10 cellular contexts compared by ENCODE assay signal in genomic region chr9:113154471-113154870, GRCh38. TPM values are rescaled to one million over a fixed set of nuclear protein-coding genes. Genes with fewer than 3 reads are reported as not detected.
DNase-seq lines count a peak whose midpoint lies in the region; ATAC-seq and TF ChIP-seq lines count a peak whose summit lies in the region.
"Had no signal": no experiment of that assay in that cellular context is flagged by ENCODE, and none has a peak within 500 bp of the region (broad histone marks: within the 10 kb centered on the region; RNA-seq: fewer than 3 reads in every experiment).

No MANE protein-coding gene starts in this region.

- no peak overlapping the region for H2BK120ac ChIP-seq in mesenchymal stem cell (ENCODE audit: low read depth, low read length)

- POLR2A ChIA-PET in MCF 10A (lab: Yijun Ruan, JAX): interaction anchor here (0.6 to 4.1 kb wide), 4 partner anchors 8 to 66 kb away, joined by 3 to 38 read pairs (median 10); partner anchors contain the start of genes FKBP15 and SLC31A1

- H3K27me3 Mint-ChIP-seq in stimulated activated naive CD8-positive, alpha-beta T cell treated with anti-CD3 and anti-CD28 coated beads, Interleukin-15, Interleukin-2, amounts not matched to agents 100 ng/mL and 50 ng/mL, for 24 hours: no peaks in the 10 kb centered on the region
- no peaks in the 10 kb centered on the region for H3K27me3 Mint-ChIP-seq in stimulated activated naive CD8-positive, alpha-beta T cell treated with anti-CD3 and anti-CD28 coated beads, Interleukin-15, amount 100 ng/mL, for 72 hours
- H3K27me3 Mint-ChIP-seq in MCF 10A (ENCODE audit: insufficient read depth, unreplicated experiment): no peaks in the 10 kb centered on the region

- H3K9ac ChIP-seq in mesenchymal stem cell (ENCODE audit: low read length): peak overlapping the region; percentile 81
- H3K9ac ChIP-seq: KMS-11 had no signal

- H3K9me3 Mint-ChIP-seq in stimulated activated naive CD8-positive, alpha-beta T cell treated with anti-CD3 and anti-CD28 coated beads, Interleukin-15, Interleukin-2, amounts not matched to agents 100 ng/mL and 50 ng/mL, for 24 hours: no peaks in the 10 kb centered on the region
- H3K9me3 Mint-ChIP-seq in stimulated activated naive CD8-positive, alpha-beta T cell treated with anti-CD3 and anti-CD28 coated beads, Interleukin-15, amount 100 ng/mL, for 72 hours: no peaks in the 10 kb centered on the region
- no peaks in the 10 kb centered on the region for H3K9me3 Mint-ChIP-seq in MCF 10A (ENCODE audit: unreplicated experiment)

- H3K23ac ChIP-seq in mesenchymal stem cell (ENCODE audit: low read length in 2 of 2): no peak overlapping the region

- H2BK12ac ChIP-seq in mesenchymal stem cell (ENCODE audit: low read length in 2 of 2): no peak overlapping the region

- peaks cover 7% of the 10 kb centered on the region for H3K79me1 ChIP-seq in mesenchymal stem cell (replicated peaks; ENCODE audit: low read length, poor library complexity, severe bottlenecking)

- no peak for ATAC-seq in stimulated activated naive CD8-positive, alpha-beta T cell treated with anti-CD3 and anti-CD28 coated beads, Interleukin-15, amount 100 ng/mL, for 72 hours
- ATAC-seq in GM18861 (IDR thresholded peaks at IDR 0.05; ENCODE audit: unreplicated experiment) (no peak), HG03280 (IDR thresholded peaks at IDR 0.05; ENCODE audit: unreplicated experiment) (no peak)

- peak overlapping the region; percentile 49 for H2BK5ac ChIP-seq in mesenchymal stem cell (ENCODE audit: low read depth, low read length, poor library complexity, severe bottlenecking)

- H4K8ac ChIP-seq in mesenchymal stem cell (ENCODE audit: low read length): no peak overlapping the region

- H3K9me3 ChIP-seq in mesenchymal stem cell (ENCODE audit: control insufficient read depth, low read length): no peaks in the 10 kb centered on the region
- H3K9me3 ChIP-seq: BE2C had no signal

- no peak overlapping the region for H3K18ac ChIP-seq in mesenchymal stem cell (ENCODE audit: low read depth in 1 of 2, low read length in 2 of 2)

- peaks cover 32% of the 10 kb centered on the region for H3K4me1 Mint-ChIP-seq in stimulated activated naive CD8-positive, alpha-beta T cell treated with anti-CD3 and anti-CD28 coated beads, Interleukin-15, Interleukin-2, amounts not matched to agents 100 ng/mL and 50 ng/mL, for 24 hours (ENCODE audit: low read depth)
- peaks cover 49% of the 10 kb centered on the region for H3K4me1 Mint-ChIP-seq in stimulated activated naive CD8-positive, alpha-beta T cell treated with anti-CD3 and anti-CD28 coated beads, Interleukin-15, amount 100 ng/mL, for 72 hours
- H3K4me1 Mint-ChIP-seq in MCF 10A (ENCODE audit: insufficient read depth, unreplicated experiment): peaks cover 34% of the 10 kb centered on the region

- H2AK5ac ChIP-seq in mesenchymal stem cell (ENCODE audit: low read length, severe bottlenecking): no peak overlapping the region

- CTCF ChIA-PET in MCF 10A (lab: Yijun Ruan, JAX): interaction anchor here (0.6 kb wide), 1 partner anchor 245 kb away, joined by 3 read pairs; no protein-coding TSS in a partner anchor

- H3K4me1 ChIP-seq in mesenchymal stem cell (ENCODE audit: control insufficient read depth, insufficient read depth, low read depth, low read length): peaks cover 12% of the 10 kb centered on the region

- H3K36me3 ChIP-seq in mesenchymal stem cell (ENCODE audit: control insufficient read depth in 1 of 2, insufficient read depth in 2 of 2, low read depth in 1 of 2, low read length in 2 of 2): peaks cover 13 to 58% of the 10 kb centered on the region in 2 experiments
- H3K36me3 ChIP-seq: BE2C had no signal

- no peaks in the 10 kb centered on the region for H3K27me3 ChIP-seq in mesenchymal stem cell (ENCODE audit: control insufficient read depth in 1 of 2, insufficient read depth in 1 of 2, low read length in 2 of 2)
- H3K27me3 ChIP-seq: BE2C had no signal

- TF ChIP-seq CTCF in MCF 10A (IDR thresholded peaks at IDR 0.05; ENCODE audit: unreplicated experiment): no peak

- peak overlapping the region; percentile 46 for H3K27ac Mint-ChIP-seq in stimulated activated naive CD8-positive, alpha-beta T cell treated with anti-CD3 and anti-CD28 coated beads, Interleukin-15, Interleukin-2, amounts not matched to agents 100 ng/mL and 50 ng/mL, for 24 hours
- H3K27ac Mint-ChIP-seq in stimulated activated naive CD8-positive, alpha-beta T cell treated with anti-CD3 and anti-CD28 coated beads, Interleukin-15, amount 100 ng/mL, for 72 hours: no peak overlapping the region
- peak overlapping the region; percentile 52 for H3K27ac Mint-ChIP-seq in MCF 10A (ENCODE audit: low read depth, unreplicated experiment)

- 77% methylated on average over 6 of the region's 6 CpGs for WGBS in mesenchymal stem cell

- intact Hi-C loops in MCF 10A (cut with micrococcal nuclease): no loop called here

- no peak overlapping the region for H3K4ac ChIP-seq in mesenchymal stem cell (ENCODE audit: low read depth in 1 of 2, low read length in 2 of 2)

- no peak overlapping the region for H3K4me2 ChIP-seq in mesenchymal stem cell (ENCODE audit: low read length, poor library complexity, severe bottlenecking)
- H3K4me2 ChIP-seq: KMS-11 had no signal

- no peak overlapping the region for H2AFZ ChIP-seq in mesenchymal stem cell (ENCODE audit: low read depth, low read length)

- H4K91ac ChIP-seq in mesenchymal stem cell (ENCODE audit: low read length): no peak overlapping the region

- no peak overlapping the region for H2BK15ac ChIP-seq in mesenchymal stem cell (ENCODE audit: low read depth, poor library complexity, severe bottlenecking)

- peak overlapping the region in 1 of 2 experiments; percentile 46 for H3K4me3 ChIP-seq in mesenchymal stem cell (ENCODE audit: insufficient read depth in 1 of 2, low read depth in 1 of 2, low read length in 2 of 2)

- no peak for DNase-seq in stimulated activated naive CD8-positive, alpha-beta T cell treated with anti-CD3 and anti-CD28 coated beads, Interleukin-15, amount 100 ng/mL, for 72 hours
- peak; percentile 33 for DNase-seq in MCF 10A (ENCODE audit: unreplicated experiment)
- peak; percentile 54 for DNase-seq in mesenchymal stem cell
- DNase-seq in DMS79 (lab: John Stamatoyannopoulos, UW): no peak
- DNase-seq in HuH-7.5 (ENCODE audit: low spot score): no peak
- DNase-seq: BE2C had no signal

- no TSS peak for BruUV-seq in MCF 10A (replicated peaks; lab: Mats Ljungman, UMichigan)

- peaks cover 9% of the 10 kb centered on the region for H3K36me3 Mint-ChIP-seq in stimulated activated naive CD8-positive, alpha-beta T cell treated with anti-CD3 and anti-CD28 coated beads, Interleukin-15, Interleukin-2, amounts not matched to agents 100 ng/mL and 50 ng/mL, for 24 hours (ENCODE audit: low read depth)
- peaks cover 26% of the 10 kb centered on the region for H3K36me3 Mint-ChIP-seq in MCF 10A (ENCODE audit: insufficient read depth, unreplicated experiment)

- peak overlapping the region; percentile 24 for H3K27ac ChIP-seq in mesenchymal stem cell (ENCODE audit: low read length, poor library complexity, severe bottlenecking)
- H3K27ac ChIP-seq: KMS-11 had no signal

- no peak overlapping the region for H3K14ac ChIP-seq in mesenchymal stem cell (ENCODE audit: low read length in 2 of 2)

- no peak overlapping the region for H3K4me3 Mint-ChIP-seq in stimulated activated naive CD8-positive, alpha-beta T cell treated with anti-CD3 and anti-CD28 coated beads, Interleukin-15, Interleukin-2, amounts not matched to agents 100 ng/mL and 50 ng/mL, for 24 hours
- no peak overlapping the region for H3K4me3 Mint-ChIP-seq in stimulated activated naive CD8-positive, alpha-beta T cell treated with anti-CD3 and anti-CD28 coated beads, Interleukin-15, amount 100 ng/mL, for 72 hours
- H3K4me3 Mint-ChIP-seq in MCF 10A (ENCODE audit: unreplicated experiment): no peak overlapping the region

RNA-seq across cellular contexts. Expression of gene SLC31A2, which starts 3.7 kb away (rescaled TPM):
- 14.9 and 16.1 TPM in 2 replicates for total RNA-seq in MCF 10A (2022)
- 6.8 TPM for polyA plus RNA-seq in mesenchymal stem cell (2013, experiment 1 of 2)
- polyA plus RNA-seq in mesenchymal stem cell (2013, experiment 2 of 2): 6.8 TPM

Comparison
In these comparisons a context has a peak if more than half of its experiments do, and no peak if none do; other contexts are left out.
1. H3K27ac Mint-ChIP-seq: peak in stimulated activated naive CD8-positive, alpha-beta T cell treated with anti-CD3 and anti-CD28 coated beads, Interleukin-15, Interleukin-2, amounts not matched to agents 100 ng/mL and 50 ng/mL, for 24 hours (single experiment) and MCF 10A (single experiment); none in stimulated activated naive CD8-positive, alpha-beta T cell treated with anti-CD3 and anti-CD28 coated beads, Interleukin-15, amount 100 ng/mL, for 72 hours (0 of 2).
2. DNase-seq: peak in MCF 10A (single experiment) and mesenchymal stem cell (single experiment); none in stimulated activated naive CD8-positive, alpha-beta T cell treated with anti-CD3 and anti-CD28 coated beads, Interleukin-15, amount 100 ng/mL, for 72 hours (0 of 2), DMS79 (single experiment) and HuH-7.5 (single experiment).